In the genomic region with DNA sequence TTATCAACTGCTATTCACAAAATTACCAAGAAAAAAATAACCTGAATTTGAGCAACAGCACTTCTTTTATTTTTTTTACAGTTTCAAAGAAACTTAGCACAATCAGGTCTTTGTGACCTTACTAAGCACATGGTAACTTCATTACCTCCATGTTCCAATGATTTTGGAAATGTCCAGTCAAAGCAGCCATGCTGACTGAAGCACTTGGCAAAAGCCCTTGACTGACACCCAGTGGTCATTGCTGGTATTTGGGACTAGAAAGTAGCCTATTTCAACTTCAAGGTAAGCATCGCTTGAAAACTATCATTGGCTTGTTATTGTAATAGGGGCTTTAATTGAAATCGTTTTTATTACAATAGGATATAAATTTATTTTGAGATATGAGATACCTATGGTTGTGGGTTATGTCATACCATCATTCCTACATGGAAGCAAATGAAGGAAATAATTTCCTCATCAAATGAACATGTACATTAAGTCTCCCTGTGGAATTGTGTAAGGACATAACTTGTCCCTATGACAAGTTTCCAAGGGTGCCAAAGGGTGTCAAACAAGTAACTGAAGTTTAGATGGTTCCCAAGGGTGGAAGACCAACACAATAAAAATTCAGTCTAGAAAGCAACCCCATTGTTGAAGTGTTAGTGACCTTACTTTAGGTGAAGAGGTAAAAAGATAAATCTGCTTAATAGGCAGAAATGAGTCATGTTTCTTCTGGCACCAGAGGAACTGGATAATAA, we compare ENCODE assay signal across 9 cellular contexts. TPM values are rescaled to one million over a fixed set of nuclear protein-coding genes. Genes with fewer than 3 reads are reported as not detected.
DNase-seq lines count a peak whose midpoint lies in the region; ATAC-seq and TF ChIP-seq lines count a peak whose summit lies in the region.
"Had no signal": no experiment of that assay in that cellular context is flagged by ENCODE, and none has a peak within 500 bp of the region (broad histone marks: within the 10 kb centered on the region; RNA-seq: fewer than 3 reads in every experiment).

No MANE protein-coding gene starts in this region.

- ATAC-seq in DND-41 (ENCODE audit: insufficient read depth, low read depth), result 0 out of 3 replicates have a peak, but pooled peaks have one; percentile 58
- ATAC-seq in GM19397 (IDR thresholded peaks at IDR 0.05; ENCODE audit: unreplicated experiment), result peak; percentile 79
- peak; percentile 96 for ATAC-seq in HG03354 (IDR thresholded peaks at IDR 0.05; ENCODE audit: poor library complexity, severe bottlenecking, unreplicated experiment)
- no peak for ATAC-seq in activated T-cell treated with anti-CD3 and anti-CD28 coated beads, Interleukin-2, amount 50 U/mL, for 72 hours (replicated peaks in 1 of 2)
- ATAC-seq in psoas muscle, result peak in 2 of 4 donors; percentile 59 to 68

- no peak overlapping the region for H3K4me3 Mint-ChIP-seq in activated T-cell treated with anti-CD3 and anti-CD28 coated beads, Interleukin-2, amount 50 U/mL, for 72 hours
- H3K4me3 Mint-ChIP-seq in immature natural killer cell, result no peak overlapping the region
- H3K4me3 Mint-ChIP-seq: activated naive CD8-positive, alpha-beta T cell treated with anti-CD3 and anti-CD28 coated beads, Interleukin-2, amount 10 ng/mL, durations not matched to agents 7 days and 5 days had no signal

- no peaks in the 10 kb centered on the region for H3K4me1 ChIP-seq in DND-41 (ENCODE audit: insufficient read depth, low read length)
- H3K4me1 ChIP-seq in psoas muscle, result no peaks in the 10 kb centered on the region

- no peaks in the 10 kb centered on the region for H3K27me3 Mint-ChIP-seq in activated T-cell treated with anti-CD3 and anti-CD28 coated beads, Interleukin-2, amount 50 U/mL, for 72 hours (ENCODE audit: low read depth)
- no peaks in the 10 kb centered on the region for H3K27me3 Mint-ChIP-seq in immature natural killer cell (ENCODE audit: low read depth in 3 of 3)

- H3K4me3 ChIP-seq in DND-41 (ENCODE audit: low read depth in 1 of 2, low read length in 2 of 2), result no peak overlapping the region
- no peak overlapping the region for H3K4me3 ChIP-seq in psoas muscle

- no peaks in the 10 kb centered on the region for H3K9me3 Mint-ChIP-seq in activated T-cell treated with anti-CD3 and anti-CD28 coated beads, Interleukin-2, amount 50 U/mL, for 72 hours
- H3K9me3 Mint-ChIP-seq in immature natural killer cell, result peaks cover 0 to 9% (median under 1%) of the 10 kb centered on the region in 6 donors
- H3K9me3 Mint-ChIP-seq: activated naive CD8-positive, alpha-beta T cell treated with anti-CD3 and anti-CD28 coated beads, Interleukin-2, amount 10 ng/mL, durations not matched to agents 7 days and 5 days had no signal

- no peaks in the 10 kb centered on the region for H3K36me3 Mint-ChIP-seq in activated T-cell treated with anti-CD3 and anti-CD28 coated beads, Interleukin-2, amount 50 U/mL, for 72 hours (ENCODE audit: insufficient read depth in 2 of 2)
- H3K36me3 Mint-ChIP-seq in immature natural killer cell, result no peaks in the 10 kb centered on the region
- H3K36me3 Mint-ChIP-seq: activated naive CD8-positive, alpha-beta T cell treated with anti-CD3 and anti-CD28 coated beads, Interleukin-2, amount 10 ng/mL, durations not matched to agents 7 days and 5 days had no signal

- H3K27ac ChIP-seq in DND-41 (ENCODE audit: low read length) (no peak overlapping the region), psoas muscle (no peak overlapping the region)

- H3K27me3 ChIP-seq in DND-41 (ENCODE audit: insufficient read depth, low read length, poor library complexity) (no peaks in the 10 kb centered on the region), psoas muscle (ENCODE audit: insufficient read depth in 3 of 3, low read length in 2 of 3) (no peaks in the 10 kb centered on the region)

- no peaks in the 10 kb centered on the region for H4K20me1 ChIP-seq in DND-41 (ENCODE audit: insufficient read depth, low read length)

- H3K27ac Mint-ChIP-seq in activated T-cell treated with anti-CD3 and anti-CD28 coated beads, Interleukin-2, amount 50 U/mL, for 72 hours, result no peak overlapping the region
- no peak overlapping the region for H3K27ac Mint-ChIP-seq in immature natural killer cell
- H3K27ac Mint-ChIP-seq: activated naive CD8-positive, alpha-beta T cell treated with anti-CD3 and anti-CD28 coated beads, Interleukin-2, amount 10 ng/mL, durations not matched to agents 7 days and 5 days had no signal

- intact Hi-C loops in psoas muscle (cut with DNase I), result loop anchor here (5.0 to 10.0 kb wide), 2 partner anchors 1050 to 1052 kb away; no protein-coding TSS in a partner anchor

- H3K36me3 ChIP-seq in DND-41 (ENCODE audit: insufficient read depth, low read length) (no peaks in the 10 kb centered on the region), psoas muscle (ENCODE audit: insufficient read depth in 1 of 2, low read depth in 1 of 2) (no peaks in the 10 kb centered on the region)

- H2AFZ ChIP-seq in DND-41 (ENCODE audit: low read depth, low read length), result no peak overlapping the region

- TF ChIP-seq CTCF in DND-41 (IDR thresholded peaks at IDR 0.05; ENCODE audit: borderline replicate concordance, extremely low read depth, low read length, poor library complexity, severe bottlenecking), result peak; percentile 84
- peak; percentile 86 for TF ChIP-seq CTCF in psoas muscle (IDR thresholded peaks at IDR 0.05)

- H3K9me3 ChIP-seq in DND-41 (ENCODE audit: insufficient read depth, low read length, severe bottlenecking), result no peaks in the 10 kb centered on the region
- H3K9me3 ChIP-seq in psoas muscle, result no peaks in the 10 kb centered on the region

- DNase-seq in DND-41, result peak; percentile 50
- DNase-seq in NCI-H748 treated with DMSO at 0.1 percent for 48 hours (lab: John Stamatoyannopoulos, UW), result peak; percentile 27
- peak; percentile 37 to 55 for DNase-seq in activated T-cell treated with anti-CD3 and anti-CD28 coated beads, Interleukin-2, amount 50 U/mL, for 72 hours
- peak; percentile 68 for DNase-seq in glomerular visceral epithelial cell (ENCODE audit: extremely low spot score)
- peak in 1 of 2 donors; percentile 12 for DNase-seq in psoas muscle
- no peak for DNase-seq in immature natural killer cell
- DNase-seq: activated naive CD8-positive, alpha-beta T cell treated with anti-CD3 and anti-CD28 coated beads, Interleukin-2, amount 10 ng/mL, durations not matched to agents 7 days and 5 days had no signal

- H3K9ac ChIP-seq in DND-41 (ENCODE audit: low read depth, low read length), result no peak overlapping the region

- 8 to 16% (median 11%) methylated on average over 2 of the region's 2 CpGs for WGBS in psoas muscle, 3 donors

- H3K79me2 ChIP-seq in DND-41 (ENCODE audit: insufficient read depth, low read length), result no peaks in the 10 kb centered on the region

- no peaks in the 10 kb centered on the region for H3K4me1 Mint-ChIP-seq in activated T-cell treated with anti-CD3 and anti-CD28 coated beads, Interleukin-2, amount 50 U/mL, for 72 hours (ENCODE audit: low read depth)
- no peaks in the 10 kb centered on the region for H3K4me1 Mint-ChIP-seq in immature natural killer cell
- H3K4me1 Mint-ChIP-seq: activated naive CD8-positive, alpha-beta T cell treated with anti-CD3 and anti-CD28 coated beads, Interleukin-2, amount 10 ng/mL, durations not matched to agents 7 days and 5 days had no signal

- H3K4me2 ChIP-seq in DND-41 (ENCODE audit: insufficient read depth, low read length), result no peak overlapping the region

RNA-seq across cellular contexts. Expression of gene ANXA10, which starts 15.2 kb away (rescaled TPM):
- not detected for total RNA-seq in activated T-cell treated with anti-CD3 and anti-CD28 coated beads, Interleukin-2, amount 50 U/mL, for 72 hours
- not detected for total RNA-seq in psoas muscle
- polyA plus RNA-seq in psoas muscle (not detected), immature natural killer cell (not detected)
- total RNA-seq: activated naive CD8-positive, alpha-beta T cell treated with anti-CD3 and anti-CD28 coated beads, Interleukin-2, amount 10 ng/mL, durations not matched to agents 7 days and 5 days had no signal

Comparison
In these comparisons a context has a peak if more than half of its experiments do, and no peak if none do; other contexts are left out.
1. ATAC-seq: peak in DND-41 (single experiment), GM19397 (single experiment) and HG03354 (single experiment); none in activated T-cell treated with anti-CD3 and anti-CD28 coated beads, Interleukin-2, amount 50 U/mL, for 72 hours (0 of 2).
2. DNase-seq: peak in DND-41 (single experiment), NCI-H748 treated with DMSO at 0.1 percent for 48 hours (single experiment), activated T-cell treated with anti-CD3 and anti-CD28 coated beads, Interleukin-2, amount 50 U/mL, for 72 hours (2 of 2) and glomerular visceral epithelial cell (single experiment); none in immature natural killer cell (0 of 3).